In the genomic region with DNA sequence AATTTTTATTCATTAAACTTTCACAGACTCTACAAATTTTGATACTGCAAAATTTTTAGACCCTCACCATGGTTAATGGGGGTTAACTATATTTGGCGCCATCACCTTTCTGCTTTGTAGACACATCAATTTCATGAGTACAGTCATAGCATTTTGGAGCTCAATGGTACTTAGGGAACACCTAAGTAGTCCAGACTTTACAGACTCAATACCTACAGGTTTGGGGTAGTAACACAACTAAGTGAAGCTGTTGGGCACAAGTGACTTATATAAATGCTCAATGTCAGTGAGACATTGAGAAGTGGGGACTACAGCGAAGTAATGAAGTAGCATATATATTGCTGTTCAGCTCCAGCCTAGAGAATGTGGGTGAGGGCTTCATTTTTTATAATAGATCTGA, we compare ENCODE assay signal across 17 cellular contexts. TPM values are rescaled to one million over a fixed set of nuclear protein-coding genes. Genes with fewer than 3 reads are reported as not detected.
A peak's percentile ranks its signal among the peaks of the same experiment; 100 is the strongest.
DNase-seq lines count a peak whose midpoint lies in the region; ATAC-seq and TF ChIP-seq lines count a peak whose summit lies in the region.
"Had no signal": no experiment of that assay in that cellular context is flagged by ENCODE, and none has a peak within 500 bp of the region (broad histone marks: within the 10 kb centered on the region; RNA-seq: fewer than 3 reads in every experiment).

No MANE protein-coding gene starts in this region.

- H3K9ac ChIP-seq in KMS-11 = peak overlapping the region; percentile 71

- TF ChIP-seq CTCF in KMS-11 (conservative IDR thresholded peaks at IDR 0.05; ENCODE audit: low read depth, low read length) (no peak), coronary artery (IDR thresholded peaks at IDR 0.05) (no peak)

- no peaks in the 10 kb centered on the region for H4K20me1 ChIP-seq in KMS-11 (ENCODE audit: insufficient read depth)

- peaks cover 87% of the 10 kb centered on the region for H3K4me1 Mint-ChIP-seq in activated T-cell treated with anti-CD3 and anti-CD28 coated beads, Interleukin-2, amount 50 U/mL, for 72 hours (ENCODE audit: low read depth)
- peaks cover 86% of the 10 kb centered on the region for H3K4me1 Mint-ChIP-seq in activated naive CD8-positive, alpha-beta T cell (ENCODE audit: low read depth)
- H3K4me1 Mint-ChIP-seq in natural killer cell treated with Interleukin-12 subunit alpha and Interleukin-12 subunit beta and Interleukin-15 and Interleukin-18, amount 100 ng/mL, for 72 hours (ENCODE audit: low read depth in 2 of 2) = peaks cover 46 to 82% of the 10 kb centered on the region in 2 donors

- no peaks in the 10 kb centered on the region for H3K36me3 ChIP-seq in KMS-11 (ENCODE audit: insufficient read depth)
- H3K36me3 ChIP-seq: esophagus squamous epithelium had no signal

- H3K27me3 ChIP-seq in KMS-11 (ENCODE audit: insufficient read depth, low read depth) = no peaks in the 10 kb centered on the region
- H3K27me3 ChIP-seq: esophagus squamous epithelium had no signal

- H3K79me2 ChIP-seq in KMS-11 (ENCODE audit: insufficient read depth, low read depth) = peaks cover 93% of the 10 kb centered on the region

- H3K4me1 ChIP-seq in KMS-11 (ENCODE audit: low read depth, poor library complexity, severe bottlenecking) = peaks cover 79% of the 10 kb centered on the region

- no peak for DNase-seq in activated T-cell treated with anti-CD3 and anti-CD28 coated beads, Interleukin-2, amount 50 U/mL, for 72 hours
- no peak for DNase-seq in activated T-cell treated with anti-CD3 and anti-CD28 coated beads, Interleukin-2, amount 50 U/mL, for 48 hours
- DNase-seq in natural killer cell treated with Interleukin-12 subunit alpha and Interleukin-12 subunit beta and Interleukin-15 and Interleukin-18, amount 100 ng/mL, for 72 hours (ENCODE audit: low spot score) = no peak
- no peak for DNase-seq in coronary artery (ENCODE audit: low spot score)
- DNase-seq: Caco-2; dermis blood vessel endothelial cell; esophagus squamous epithelium; GDM1; H9; NCI-H526 treated with DMSO at 0.1 percent for 48 hours; stimulated activated naive CD4-positive, alpha-beta T cell treated with Interleukin-2 at 50 U/mL for 16 hours; SW 1271 had no signal

- ATAC-seq in activated T-cell treated with anti-CD3 and anti-CD28 coated beads, Interleukin-2, amount 50 U/mL, for 72 hours (replicated peaks in 1 of 2) = no peak
- no peak for ATAC-seq in natural killer cell treated with Interleukin-12 subunit alpha and Interleukin-12 subunit beta and Interleukin-15 and Interleukin-18, amount 100 ng/mL, for 72 hours
- ATAC-seq in GM18861 (IDR thresholded peaks at IDR 0.05; ENCODE audit: unreplicated experiment) = no peak
- no peak for ATAC-seq in GM19455 (IDR thresholded peaks at IDR 0.05; ENCODE audit: unreplicated experiment)
- ATAC-seq: WTC11 had no signal

- H3K9me3 Mint-ChIP-seq in activated T-cell treated with anti-CD3 and anti-CD28 coated beads, Interleukin-2, amount 50 U/mL, for 72 hours = no peaks in the 10 kb centered on the region
- no peaks in the 10 kb centered on the region for H3K9me3 Mint-ChIP-seq in activated naive CD8-positive, alpha-beta T cell (ENCODE audit: low read depth)
- H3K9me3 Mint-ChIP-seq in natural killer cell treated with Interleukin-12 subunit alpha and Interleukin-12 subunit beta and Interleukin-15 and Interleukin-18, amount 100 ng/mL, for 72 hours = peaks cover 3% of the 10 kb centered on the region
- H3K9me3 Mint-ChIP-seq: H9, WTC11 had no signal

- H3K27ac Mint-ChIP-seq in activated T-cell treated with anti-CD3 and anti-CD28 coated beads, Interleukin-2, amount 50 U/mL, for 72 hours = peak overlapping the region; percentile 99
- peak overlapping the region; percentile 99 for H3K27ac Mint-ChIP-seq in activated naive CD8-positive, alpha-beta T cell
- H3K27ac Mint-ChIP-seq in natural killer cell treated with Interleukin-12 subunit alpha and Interleukin-12 subunit beta and Interleukin-15 and Interleukin-18, amount 100 ng/mL, for 72 hours = peak overlapping the region in 1 of 2 donors; percentile 95
- H3K27ac Mint-ChIP-seq: H9, WTC11 had no signal

- peak overlapping the region; percentile 90 to 96 for H3K4me3 Mint-ChIP-seq in activated T-cell treated with anti-CD3 and anti-CD28 coated beads, Interleukin-2, amount 50 U/mL, for 72 hours
- peak overlapping the region; percentile 59 for H3K4me3 Mint-ChIP-seq in activated naive CD8-positive, alpha-beta T cell
- H3K4me3 Mint-ChIP-seq in natural killer cell treated with Interleukin-12 subunit alpha and Interleukin-12 subunit beta and Interleukin-15 and Interleukin-18, amount 100 ng/mL, for 72 hours = peak overlapping the region; percentile 86
- H3K4me3 Mint-ChIP-seq: H9, WTC11 had no signal

- H3K36me3 Mint-ChIP-seq in activated T-cell treated with anti-CD3 and anti-CD28 coated beads, Interleukin-2, amount 50 U/mL, for 72 hours (ENCODE audit: insufficient read depth in 2 of 2) = peaks cover 0 to 1% of the 10 kb centered on the region in 2 donors
- H3K36me3 Mint-ChIP-seq in activated naive CD8-positive, alpha-beta T cell = peaks cover 13% of the 10 kb centered on the region
- H3K36me3 Mint-ChIP-seq in natural killer cell treated with Interleukin-12 subunit alpha and Interleukin-12 subunit beta and Interleukin-15 and Interleukin-18, amount 100 ng/mL, for 72 hours = no peaks in the 10 kb centered on the region
- H3K36me3 Mint-ChIP-seq: WTC11 had no signal

- H3K27me3 Mint-ChIP-seq in activated T-cell treated with anti-CD3 and anti-CD28 coated beads, Interleukin-2, amount 50 U/mL, for 72 hours (ENCODE audit: low read depth) = no peaks in the 10 kb centered on the region
- no peaks in the 10 kb centered on the region for H3K27me3 Mint-ChIP-seq in activated naive CD8-positive, alpha-beta T cell
- H3K27me3 Mint-ChIP-seq in natural killer cell treated with Interleukin-12 subunit alpha and Interleukin-12 subunit beta and Interleukin-15 and Interleukin-18, amount 100 ng/mL, for 72 hours = no peaks in the 10 kb centered on the region

- peak overlapping the region; percentile 32 for H3K4me3 ChIP-seq in KMS-11 (IDR thresholded peaks at IDR 0.05; ENCODE audit: insufficient read depth, low read depth, low read length)
- H3K4me3 ChIP-seq in coronary artery = no peak overlapping the region

- no peak overlapping the region for H2AFZ ChIP-seq in KMS-11 (ENCODE audit: low read depth)

- peak overlapping the region; percentile 89 for H3K27ac ChIP-seq in KMS-11
- no peak overlapping the region for H3K27ac ChIP-seq in coronary artery

- H3K4me2 ChIP-seq in KMS-11 = peak overlapping the region; percentile 98

RNA-seq across cellular contexts. Expression of gene GPRIN3, which starts 7.5 kb away (rescaled TPM):
- 10 to 100 TPM; 19.9 to 32.3 TPM for total RNA-seq in activated T-cell treated with anti-CD3 and anti-CD28 coated beads, Interleukin-2, amount 50 U/mL, for 72 hours
- total RNA-seq in natural killer cell treated with Interleukin-12 subunit alpha and Interleukin-12 subunit beta and Interleukin-15 and Interleukin-18, amount 100 ng/mL, for 72 hours = 10 to 100 TPM; 11.6 to 24.0 TPM
